Comparison of ENCODE assay signal across 11 cellular contexts in genomic region chr7:155377837-155378579, GRCh38.
A peak's percentile ranks its signal among the peaks of the same experiment; 100 is the strongest.
DNase-seq lines count a peak whose midpoint lies in the region; ATAC-seq and TF ChIP-seq lines count a peak whose summit lies in the region.
"Had no signal": no experiment of that assay in that cellular context is flagged by ENCODE, and none has a peak within 500 bp of the region (broad histone marks: within the 10 kb centered on the region; RNA-seq: fewer than 3 reads in every experiment).

No MANE protein-coding gene starts in this region.

- TF ChIP-seq EP300 in sigmoid colon (IDR thresholded peaks at IDR 0.05): no peak

- H3K9me3 ChIP-seq in left ventricle myocardium inferior (replicated peaks) (no peaks in the 10 kb centered on the region), sigmoid colon (no peaks in the 10 kb centered on the region)

- no peak for TF ChIP-seq POLR2A in sigmoid colon (IDR thresholded peaks at IDR 0.05)

- intact Hi-C loops in left ventricle myocardium inferior (cut with micrococcal nuclease): no loop called here
- intact Hi-C loops in sigmoid colon (cut with DNase I): loop anchor here (10.0 kb wide), 1 partner anchor 117 kb away; no protein-coding TSS in a partner anchor

- H3K27ac ChIP-seq in left ventricle myocardium inferior (replicated peaks) (no peak overlapping the region), sigmoid colon (no peak overlapping the region)
- H3K27ac ChIP-seq: skin epidermis had no signal

- POLR2A ChIA-PET in WTC11 (lab: Charles Lee): no interaction called here

- peak; percentile 19 for ATAC-seq in WTC11

- H3K27ac Mint-ChIP-seq in WTC11: no peak overlapping the region
- H3K27ac Mint-ChIP-seq: activated naive CD4-positive, alpha-beta T cell treated with anti-CD3 and anti-CD28 coated beads, Interleukin-2, amount 50 U/mL, for 72 hours had no signal

- no peaks in the 10 kb centered on the region for H3K9me3 Mint-ChIP-seq in WTC11
- H3K9me3 Mint-ChIP-seq: activated naive CD4-positive, alpha-beta T cell treated with anti-CD3 and anti-CD28 coated beads, Interleukin-2, amount 50 U/mL, for 72 hours had no signal

- H3K4me1 Mint-ChIP-seq in WTC11: peaks cover 44% of the 10 kb centered on the region

- H3K36me3 Mint-ChIP-seq in WTC11: peaks cover 5% of the 10 kb centered on the region

- H3K4me3 ChIP-seq in left ventricle myocardium inferior: peak overlapping the region; percentile 25
- H3K4me3 ChIP-seq in sigmoid colon: peak overlapping the region in 3 of 4 donors; percentile 3 to 19 (median 11)
- H3K4me3 ChIP-seq: skin epidermis had no signal

- H3K27me3 ChIP-seq in left ventricle myocardium inferior (ENCODE audit: low read depth) (peaks cover 100% of the 10 kb centered on the region), sigmoid colon (peaks cover 94 to 100% (median 98%) of the 10 kb centered on the region in 3 donors)

- no peaks in the 10 kb centered on the region for H3K36me3 ChIP-seq in left ventricle myocardium inferior
- no peaks in the 10 kb centered on the region for H3K36me3 ChIP-seq in sigmoid colon

- peak; percentile 26 for DNase-seq in EH (ENCODE audit: low read depth)
- peak; percentile 50 for DNase-seq in WTC11 (ENCODE audit: low spot score)
- no peak for DNase-seq in left ventricle myocardium inferior
- DNase-seq in sigmoid colon: no peak
- DNase-seq in occipital lobe (lab: John Stamatoyannopoulos, UW): no peak
- DNase-seq in activated naive CD4-positive, alpha-beta T cell (lab: John Stamatoyannopoulos, UW): no peak
- DNase-seq in cortex of kidney (lab: John Stamatoyannopoulos, UW): no peak
- no peak for DNase-seq in NCI-H345 (lab: John Stamatoyannopoulos, UW)
- DNase-seq: head of caudate nucleus had no signal

- H3K27me3 Mint-ChIP-seq in WTC11 (ENCODE audit: low read depth): peaks cover 100% of the 10 kb centered on the region

- peak overlapping the region; percentile 22; the same call in 1 of the 2 replicates for H3K4me3 Mint-ChIP-seq in WTC11

- CTCF ChIA-PET in WTC11 (lab: Charles Lee): interaction anchor here (1.3 to 3.6 kb wide), 2 partner anchors 72 to 75 kb away, joined by 4 to 34 read pairs; no protein-coding TSS in a partner anchor

- TF ChIP-seq CTCF in WTC11 (IDR thresholded peaks at IDR 0.05): no peak
- no peak for TF ChIP-seq CTCF in left ventricle myocardium inferior (IDR thresholded peaks at IDR 0.05; ENCODE audit: borderline replicate concordance)
- TF ChIP-seq CTCF in sigmoid colon (IDR thresholded peaks at IDR 0.05): no peak

- H3K4me1 ChIP-seq in left ventricle myocardium inferior (peaks cover 64% of the 10 kb centered on the region), sigmoid colon (peaks cover 0 to 62% (median 56%) of the 10 kb centered on the region in 4 donors)

- 1 to 2% methylated on average over 45 of the region's 45 CpGs for WGBS in sigmoid colon, 2 donors

TF ChIP-seq in WTC11, 78 proteins besides CTCF, POLR2A, EP300 and RAD21:
- TF ChIP-seq MAX (CRISPR knock-in tag; IDR thresholded peaks at IDR 0.05) (no peak), E2F1 (CRISPR knock-in tag; IDR thresholded peaks at IDR 0.05) (0 out of 2 replicates have a peak, but pooled peaks have one; percentile 13)

Comparison
In these comparisons a context has a peak if more than half of its experiments do, and no peak if none do; other contexts are left out.
1. DNase-seq: peak in EH (single experiment) and WTC11 (single experiment); none in left ventricle myocardium inferior (single experiment), sigmoid colon (single experiment), occipital lobe (single experiment), activated naive CD4-positive, alpha-beta T cell (0 of 4), cortex of kidney (single experiment) and NCI-H345 (single experiment).